8 cellular contexts compared by ENCODE assay signal in the genomic region with DNA sequence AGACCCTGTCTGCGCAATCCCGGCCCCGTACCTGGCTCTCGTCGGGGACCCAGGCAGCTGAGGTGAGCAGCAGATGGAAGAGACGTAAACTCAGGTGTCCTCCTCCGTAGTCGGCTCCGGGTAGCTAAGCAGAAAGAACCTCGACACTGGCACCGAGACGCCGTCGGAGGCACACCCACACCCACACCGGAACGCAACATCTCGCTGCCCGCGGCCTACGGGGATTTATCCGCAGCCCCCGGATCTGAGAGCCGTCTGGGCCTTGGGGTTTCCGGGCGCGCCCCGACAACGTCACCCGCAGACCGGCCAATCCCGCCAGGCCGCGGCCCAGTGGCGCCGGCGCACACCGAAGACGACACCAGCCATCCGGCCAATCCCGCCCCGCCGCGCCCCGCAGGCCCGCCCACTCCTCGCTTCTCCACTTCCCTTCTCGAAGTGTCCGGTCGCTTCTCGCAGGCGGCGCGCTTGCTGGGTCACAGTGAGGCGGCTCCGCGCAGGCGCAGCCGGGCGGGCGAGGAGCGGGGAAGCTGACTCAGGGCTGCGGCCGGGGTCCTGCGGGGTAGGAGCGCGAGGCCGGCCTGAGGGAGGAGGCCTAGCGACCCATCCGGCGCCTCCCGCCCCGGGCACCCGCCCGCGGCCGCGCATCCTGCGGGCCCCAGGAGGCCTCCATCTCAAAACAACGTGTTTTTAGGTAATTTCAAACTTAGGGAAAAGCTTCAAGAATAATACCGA. TPM values are rescaled to one million over a fixed set of nuclear protein-coding genes. Genes with fewer than 3 reads are reported as not detected.
DNase-seq lines count a peak whose midpoint lies in the region; ATAC-seq and TF ChIP-seq lines count a peak whose summit lies in the region.

A gene with protein sequence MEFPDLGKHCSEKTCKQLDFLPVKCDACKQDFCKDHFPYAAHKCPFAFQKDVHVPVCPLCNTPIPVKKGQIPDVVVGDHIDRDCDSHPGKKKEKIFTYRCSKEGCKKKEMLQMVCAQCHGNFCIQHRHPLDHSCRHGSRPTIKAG (minus strand): TSS at position 264 of the 732 bp plus-strand sequence. CDS start 1,984 bp downstream, outside the sequence.

- no peak for TF ChIP-seq CTCF in AG04450 (IDR thresholded peaks at IDR 0.05; ENCODE audit: low read depth, low read length)
- TF ChIP-seq CTCF in WERI-Rb-1 (IDR thresholded peaks at IDR 0.05; ENCODE audit: low read depth, low read length), result no peak
- TF ChIP-seq CTCF in breast epithelium (IDR thresholded peaks at IDR 0.05), result peak in 1 of 3 donors; percentile 8

- DNase-seq in AG04450 (ENCODE audit: low read depth, low spot score) (peak; percentile 88), NCI-H2227 (lab: John Stamatoyannopoulos, UW; ENCODE audit: unreplicated experiment) (peak; percentile 97), WERI-Rb-1 (peak; percentile 99), breast epithelium (ENCODE audit: low spot score in 2 of 2) (peak; percentile 98)

- H3K27me3 ChIP-seq in AG04450 (ENCODE audit: control insufficient read depth, insufficient read depth, low read length) (no peaks in the 10 kb centered on the region), WERI-Rb-1 (ENCODE audit: insufficient read depth, low read depth, severe bottlenecking) (no peaks in the 10 kb centered on the region), breast epithelium (no peaks in the 10 kb centered on the region), iPS-20b (ENCODE audit: insufficient read depth, low read length) (no peaks in the 10 kb centered on the region)

- TF ChIP-seq POLR2A in breast epithelium (IDR thresholded peaks at IDR 0.05), result peak; percentile 68

- peak; percentile 89 for ATAC-seq in GM18907 (IDR thresholded peaks at IDR 0.05; ENCODE audit: unreplicated experiment)
- ATAC-seq in HG03139 (IDR thresholded peaks at IDR 0.05; ENCODE audit: unreplicated experiment), result peak; percentile 94

- POLR2A ChIA-PET in AG04450 (lab: Yijun Ruan, JAX), result interaction anchor here (0.6 to 1.0 kb wide), 5 partner anchors 18 to 479 kb away, joined by 3 to 4 read pairs (median 3); no protein-coding TSS in a partner anchor

- peaks cover 3% of the 10 kb centered on the region; the same call in 1 of the 2 replicates for H3K9me3 ChIP-seq in AG04450 (ENCODE audit: control insufficient read depth, insufficient read depth, low read length)
- no peaks in the 10 kb centered on the region for H3K9me3 ChIP-seq in WERI-Rb-1 (ENCODE audit: severe bottlenecking)
- H3K9me3 ChIP-seq in breast epithelium, result no peaks in the 10 kb centered on the region
- no peaks in the 10 kb centered on the region for H3K9me3 ChIP-seq in iPS-20b (ENCODE audit: insufficient read depth, low read depth, low read length)

- CTCF ChIA-PET in AG04450 (lab: Charles Lee), result interaction anchor here (1.1 kb wide), 1 partner anchor 15 kb away, joined by 3 read pairs; no protein-coding TSS in a partner anchor

- H3K36me3 ChIP-seq in WERI-Rb-1 (peaks cover 25% of the 10 kb centered on the region), breast epithelium (no peaks in the 10 kb centered on the region), iPS-20b (ENCODE audit: insufficient read depth, low read depth, low read length) (peaks cover 31% of the 10 kb centered on the region)

- H3K4me3 ChIP-seq in AG04450 (ENCODE audit: low read depth, low read length) (peak within 1 kb of the TSS; percentile 98), WERI-Rb-1 (ENCODE audit: low read depth, low read length) (peak within 1 kb of the TSS; percentile 83), breast epithelium (peak within 1 kb of the TSS; percentile 92 to 98 (median 95)), iPS-20b (ENCODE audit: low read length) (peak within 1 kb of the TSS; percentile 89), skin epidermis (peak within 1 kb of the TSS; percentile 57 to 96 (median 72))

- peak within 1 kb of the TSS; percentile 97 for H3K9ac ChIP-seq in iPS-20b (ENCODE audit: low read depth, low read length)

- intact Hi-C loops in breast epithelium (cut with DNase I; ENCODE audit: low total_unique reads), result loop anchor here (10.0 kb wide), 1 partner anchor 165 kb away; no protein-coding TSS in a partner anchor

- H3K27ac ChIP-seq in AG04450 (ENCODE audit: low read depth, low read length) (peak within 1 kb of the TSS; percentile 65), WERI-Rb-1 (peak within 1 kb of the TSS; percentile 87), breast epithelium (peak within 1 kb of the TSS; percentile 94 to 97), iPS-20b (ENCODE audit: low read length) (peak within 1 kb of the TSS; percentile 91), skin epidermis (peak within 1 kb of the TSS; percentile 92 to 99 (median 96))

- H3K4me1 ChIP-seq in breast epithelium (peaks cover 0 to 16% of the 10 kb centered on the region in 2 donors), iPS-20b (ENCODE audit: insufficient read depth, low read length) (no peaks in the 10 kb centered on the region)

RNA-seq across cellular contexts. Expression of the gene that starts here (rescaled TPM):
- polyA plus RNA-seq in AG04450 (2011; rRNA removed), result 37.7 and 38.9 TPM in 2 replicates
- polyA minus RNA-seq in AG04450 (2011; rRNA and poly(A)+ RNA removed), result 11.7 and 18.3 TPM in 2 replicates
- total RNA-seq in breast epithelium, result 10 to 100 TPM; 31.9 to 41.6 (median 34.1) TPM

Comparison
In these comparisons a context has a peak if more than half of its experiments do, and no peak if none do; other contexts are left out.
1. Peak in every context shown above with its lines: DNase-seq, ATAC-seq, H3K4me3 ChIP-seq and H3K27ac ChIP-seq.